In the genomic region with DNA sequence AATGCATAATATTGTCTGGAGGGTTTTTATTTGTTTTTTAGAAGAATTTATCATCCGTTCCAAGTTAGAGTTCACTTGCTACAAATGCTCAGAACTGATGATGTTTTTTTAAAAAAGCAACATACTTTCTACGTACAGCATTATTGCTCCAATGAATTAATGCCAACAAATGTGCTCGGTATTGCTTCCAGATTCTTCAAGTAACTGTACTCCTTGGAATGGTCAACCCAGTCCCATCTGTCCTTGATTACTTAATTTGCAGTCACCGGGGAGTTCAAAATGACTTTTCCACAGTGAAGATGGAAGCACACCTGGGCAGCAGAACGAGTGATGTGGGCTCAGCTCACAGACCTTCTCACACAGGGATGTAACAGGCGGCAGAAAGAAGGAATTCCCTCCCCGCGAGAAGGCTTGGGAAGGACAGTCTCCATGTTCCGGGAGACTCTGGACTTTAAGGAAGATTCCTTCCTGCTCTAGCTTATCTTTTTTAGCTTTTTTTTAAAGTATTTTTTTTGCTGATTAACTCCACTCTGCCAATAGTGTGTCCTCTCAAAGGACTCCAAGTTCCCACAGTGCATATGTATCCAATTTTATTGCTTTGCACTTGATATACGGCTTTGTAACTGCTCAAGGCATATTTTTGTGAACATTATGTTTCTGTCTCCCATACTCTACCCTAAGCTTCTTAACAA, we compare ENCODE assay signal across 13 cellular contexts.
DNase-seq lines count a peak whose midpoint lies in the region; ATAC-seq, FAIRE-seq and TF ChIP-seq lines count a peak whose summit lies in the region.
"Had no signal": no experiment of that assay in that cellular context is flagged by ENCODE, and none has a peak within 500 bp of the region (broad histone marks: within the 10 kb centered on the region; RNA-seq: fewer than 3 reads in every experiment).

No MANE protein-coding gene starts in this region.

- no peaks in the 10 kb centered on the region for H3K9me3 Mint-ChIP-seq in Caco-2 (ENCODE audit: unreplicated experiment)
- no peaks in the 10 kb centered on the region for H3K9me3 Mint-ChIP-seq in stimulated activated naive CD8-positive, alpha-beta T cell treated with anti-CD3 and anti-CD28 coated beads, Interleukin-15, amount 100 ng/mL, for 72 hours
- H3K9me3 Mint-ChIP-seq: CD8-positive, alpha-beta memory T cell had no signal

- in situ Hi-C loops in Panc1 (cut with HindIII; ENCODE audit: low pct_unique_long_range_greater_than_20kb, low sequenced_read_pairs): no loop called here

- H3K27me3 Mint-ChIP-seq in Caco-2 (ENCODE audit: insufficient read depth, unreplicated experiment): no peaks in the 10 kb centered on the region
- H3K27me3 Mint-ChIP-seq in stimulated activated naive CD8-positive, alpha-beta T cell treated with anti-CD3 and anti-CD28 coated beads, Interleukin-15, amount 100 ng/mL, for 72 hours: peaks cover 38% of the 10 kb centered on the region

- H3K9me3 ChIP-seq in Caco-2 (no peaks in the 10 kb centered on the region), Panc1 (ENCODE audit: control insufficient read depth, insufficient read depth, low read depth, low read length) (no peaks in the 10 kb centered on the region)

- CTCF ChIA-PET in Caco-2 (lab: Charles Lee): interaction anchor here (0.5 kb wide), 1 partner anchor 16 kb away, joined by 3 read pairs; no protein-coding TSS in a partner anchor
- CTCF ChIA-PET in Panc1 (lab: Charles Lee): no interaction called here

- peaks cover 27% of the 10 kb centered on the region for H3K4me1 Mint-ChIP-seq in Caco-2 (ENCODE audit: low read depth, unreplicated experiment)
- no peaks in the 10 kb centered on the region for H3K4me1 Mint-ChIP-seq in stimulated activated naive CD8-positive, alpha-beta T cell treated with anti-CD3 and anti-CD28 coated beads, Interleukin-15, amount 100 ng/mL, for 72 hours
- H3K4me1 Mint-ChIP-seq: CD8-positive, alpha-beta memory T cell had no signal

- intact Hi-C loops in Caco-2 (cut with micrococcal nuclease; ENCODE audit: unreplicated experiment) (no loop called here), Panc1 (cut with micrococcal nuclease; ENCODE audit: unreplicated experiment) (no loop called here), sciatic nerve (cut with DNase I) (no loop called here)

- ATAC-seq in Panc1 (no peak; the same call in 1 of the 2 replicates), sciatic nerve (peak; percentile 5)
- ATAC-seq in stimulated activated naive CD8-positive, alpha-beta T cell treated with anti-CD3 and anti-CD28 coated beads, Interleukin-15, amount 100 ng/mL, for 72 hours: no peak

- H3K36me3 ChIP-seq in Caco-2 (ENCODE audit: control insufficient read depth, insufficient read depth, low read length): peaks cover 2% of the 10 kb centered on the region; the same call in 1 of the 2 replicates
- H3K36me3 ChIP-seq in Panc1 (ENCODE audit: control insufficient read depth, insufficient read depth, low read length): no peaks in the 10 kb centered on the region

- H3K27ac Mint-ChIP-seq in Caco-2 (ENCODE audit: unreplicated experiment): peak overlapping the region; percentile 74
- no peak overlapping the region for H3K27ac Mint-ChIP-seq in stimulated activated naive CD8-positive, alpha-beta T cell treated with anti-CD3 and anti-CD28 coated beads, Interleukin-15, amount 100 ng/mL, for 72 hours
- H3K27ac Mint-ChIP-seq: CD8-positive, alpha-beta memory T cell had no signal

- TF ChIP-seq CTCF in Caco-2 (IDR thresholded peaks at IDR 0.05; ENCODE audit: insufficient read depth in 1 of 2, low read depth in 1 of 2, low read length in 1 of 2, severe bottlenecking in 1 of 2, unreplicated experiment in 1 of 2): no peak
- TF ChIP-seq CTCF in Panc1 (IDR thresholded peaks at IDR 0.05): no peak

- DNase-seq in Caco-2 (no peak), Panc1 (ENCODE audit: low read depth, low spot score) (no peak), fibroblast of peridontal ligament (ENCODE audit: extremely low read depth) (peak; percentile 92), sciatic nerve (ENCODE audit: low spot score) (no peak), islet precursor cell (no peak), nucleus accumbens (lab: John Stamatoyannopoulos, UW) (no peak), HTR-8/SVneo (ENCODE audit: insufficient read length, low spot score) (no peak)
- no peak for DNase-seq in stimulated activated naive CD8-positive, alpha-beta T cell treated with anti-CD3 and anti-CD28 coated beads, Interleukin-15, amount 100 ng/mL, for 72 hours
- DNase-seq: amygdala; CD8-positive, alpha-beta memory T cell; effector CD8-positive, alpha-beta T cell; NCI-H2029 had no signal

- H3K4me1 ChIP-seq in Caco-2: peaks cover 9% of the 10 kb centered on the region; the same call in 1 of the 2 replicates
- H3K4me1 ChIP-seq in Panc1 (ENCODE audit: control insufficient read depth, insufficient read depth, low read length): peaks cover 40% of the 10 kb centered on the region

- FAIRE-seq in HTR-8/SVneo (lab: Jason Lieb, UNC): no peak

- POLR2A ChIA-PET in Caco-2 (lab: Charles Lee): no interaction called here
- POLR2A ChIA-PET in Panc1 (lab: Charles Lee): interaction anchor here (0.6 kb wide), 2 partner anchors 10 to 70 kb away, joined by 9 to 14 read pairs; no protein-coding TSS in a partner anchor

- peak overlapping the region; percentile 87 for H3K27ac ChIP-seq in Panc1 (ENCODE audit: low read length)
- H3K27ac ChIP-seq: KMS-11 had no signal

- H3K36me3 Mint-ChIP-seq in Caco-2 (ENCODE audit: insufficient read depth, unreplicated experiment): peaks cover 50% of the 10 kb centered on the region
- H3K36me3 Mint-ChIP-seq: CD8-positive, alpha-beta memory T cell had no signal

- BruUV-seq in Caco-2 (replicated peaks; lab: Mats Ljungman, UMichigan) (no TSS peak), Panc1 (replicated peaks; lab: Mats Ljungman, UMichigan) (no TSS peak)

- H3K4me3 Mint-ChIP-seq in Caco-2 (ENCODE audit: unreplicated experiment): no peak overlapping the region
- H3K4me3 Mint-ChIP-seq in stimulated activated naive CD8-positive, alpha-beta T cell treated with anti-CD3 and anti-CD28 coated beads, Interleukin-15, amount 100 ng/mL, for 72 hours: no peak overlapping the region
- H3K4me3 Mint-ChIP-seq: CD8-positive, alpha-beta memory T cell had no signal

- no peak overlapping the region for H3K4me3 ChIP-seq in Caco-2 (ENCODE audit: low read depth, low read length)
- H3K4me3 ChIP-seq in Panc1 (ENCODE audit: low read depth in 2 of 2, low read length in 2 of 2): peak overlapping the region in 1 of 2 experiments; percentile 3; a peak in 2 of 4 replicates

- H3K27me3 ChIP-seq in Caco-2 (replicated peaks; ENCODE audit: control insufficient read depth, insufficient read depth, low read length): no peaks in the 10 kb centered on the region
- no peaks in the 10 kb centered on the region for H3K27me3 ChIP-seq in Panc1 (ENCODE audit: control insufficient read depth, insufficient read depth, low read length)
